8 cellular contexts compared by ENCODE assay signal in the genomic region with DNA sequence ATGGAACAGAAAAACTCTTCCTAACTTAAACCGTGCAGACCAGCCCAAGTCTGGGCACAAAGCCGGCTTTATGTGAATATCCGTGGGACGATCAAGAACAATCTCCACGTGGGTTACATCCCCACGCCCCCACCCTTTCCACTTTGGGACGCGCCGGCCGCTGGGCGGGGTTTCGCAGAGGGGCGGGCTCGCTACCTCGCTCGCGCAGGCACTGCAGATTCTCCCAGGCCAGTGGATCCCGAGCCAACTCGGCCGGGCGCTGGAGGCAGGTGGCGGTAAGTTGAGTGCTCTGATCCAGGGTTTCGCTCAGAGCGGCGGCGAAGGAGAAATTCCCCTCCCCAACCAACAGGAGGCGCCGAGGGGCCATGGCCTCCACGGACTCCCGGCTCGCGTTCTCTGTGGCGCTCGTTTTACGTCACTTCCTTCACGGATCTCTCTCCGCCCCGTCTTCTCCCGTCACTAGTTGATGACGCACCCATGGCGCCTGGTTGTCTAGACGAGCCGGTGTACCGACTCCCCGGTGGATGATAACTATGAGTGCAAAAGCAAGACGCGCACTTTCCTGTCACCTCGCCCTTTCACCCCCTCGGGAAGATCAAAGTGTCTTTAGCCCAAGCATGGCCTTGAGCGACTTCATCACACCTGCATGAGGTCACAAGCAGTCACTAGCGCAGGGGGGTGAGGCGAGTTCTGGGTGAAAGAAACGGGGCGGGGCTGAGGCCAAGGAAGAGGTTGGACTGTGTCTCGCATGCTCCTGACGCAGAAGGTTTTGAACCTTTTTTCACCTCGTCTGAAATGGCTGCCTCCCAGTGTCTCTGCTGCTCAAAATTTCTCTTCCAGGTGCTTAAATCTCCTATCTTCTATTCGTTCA. TPM values are rescaled to one million over a fixed set of nuclear protein-coding genes. Genes with fewer than 3 reads are reported as not detected.
DNase-seq lines count a peak whose midpoint lies in the region; ATAC-seq and TF ChIP-seq lines count a peak whose summit lies in the region.

A gene with protein sequence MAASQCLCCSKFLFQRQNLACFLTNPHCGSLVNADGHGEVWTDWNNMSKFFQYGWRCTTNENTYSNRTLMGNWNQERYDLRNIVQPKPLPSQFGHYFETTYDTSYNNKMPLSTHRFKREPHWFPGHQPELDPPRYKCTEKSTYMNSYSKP (plus strand): TSS at position 776 of the 871 bp plus-strand sequence. CDS start 20 bp downstream, at position 796.
Gene FDXACB1 (minus strand): TSS at position 400 of the 871 bp plus-strand sequence. CDS start 33 bp downstream, at position 367.

- POLR2A ChIA-PET in CD4-positive, alpha-beta memory T cell (lab: Charles Lee; ENCODE audit: partially characterized antibody), result interaction anchor here (0.9 to 3.8 kb wide), 7 partner anchors 8 to 208 kb away, joined by 3 to 20 read pairs (median 5); partner anchors contain the start of genes ALG9, DLAT, SDHD and TIMM8B
- POLR2A ChIA-PET in activated CD4-positive, alpha-beta memory T cell treated with anti-CD3 and anti-CD28 coated beads for 36 hours (lab: Charles Lee), result no interaction called here

- H3K27ac Mint-ChIP-seq in CD4-positive, alpha-beta memory T cell, result peak within 1 kb of the TSS; percentile 93 to 100 (median 100)
- H3K27ac Mint-ChIP-seq in activated CD4-positive, alpha-beta memory T cell treated with anti-CD3 and anti-CD28 coated beads for 36 hours, result peak within 1 kb of the TSS; percentile 95

- intact Hi-C loops in CD4-positive, alpha-beta memory T cell (cut with micrococcal nuclease), result loop anchor here (1.0 to 10.0 kb wide), 9 partner anchors 8 to 1436 kb away; partner anchors contain the start of genes ALG9, DLAT, NKAPD1 and PIH1D2
- intact Hi-C loops in activated CD4-positive, alpha-beta memory T cell treated with anti-CD3 and anti-CD28 coated beads for 36 hours (cut with micrococcal nuclease), result loop anchor here (1.0 to 10.0 kb wide), 10 partner anchors 8 to 1436 kb away; partner anchors contain the start of genes ALG9, BCO2, DLAT and NKAPD1
- intact Hi-C loops in dorsolateral prefrontal cortex (cut with DNase I) (loop anchor here (1.0 to 10.0 kb wide), 7 partner anchors 32 to 406 kb away; partner anchors contain the start of genes CRYAB (in 1 of the 2) and DIXDC1 (in 1 of the 2)), right lobe of liver (cut with DNase I) (no loop called here)

- TF ChIP-seq CTCF in dorsolateral prefrontal cortex (IDR thresholded peaks at IDR 0.05 in 54 of 56, conservative IDR thresholded peaks at IDR 0.05 in 2 of 56; ENCODE audit: low read depth in 1 of 56, partially characterized antibody in 56 of 56) (peak; percentile 91 to 100 (median 98)), right lobe of liver (IDR thresholded peaks at IDR 0.05) (peak; percentile 94 to 98 (median 96))

- H3K27ac ChIP-seq in CD4-positive, alpha-beta memory T cell (ENCODE audit: low read depth, low read length), result peak within 1 kb of the TSS; percentile 95
- H3K27ac ChIP-seq in dorsolateral prefrontal cortex (peak within 1 kb of the TSS; percentile 77 to 99 (median 95)), right lobe of liver (peak within 1 kb of the TSS; percentile 83 to 92 (median 91))

- H3K4me1 Mint-ChIP-seq in CD4-positive, alpha-beta memory T cell, result peaks cover 11 to 28% (median 17%) of the 10 kb centered on the region in 4 donors
- H3K4me1 Mint-ChIP-seq in activated CD4-positive, alpha-beta memory T cell treated with anti-CD3 and anti-CD28 coated beads for 36 hours (ENCODE audit: low read depth), result peaks cover 21% of the 10 kb centered on the region

- DNase-seq in CD4-positive, alpha-beta memory T cell, result peak; percentile 97 to 99 (median 98)
- DNase-seq in NCI-H774 (lab: John Stamatoyannopoulos, UW) (peak; percentile 99), dorsolateral prefrontal cortex (peak; percentile 95 to 98 (median 98)), right lobe of liver (peak; percentile 96 to 98 (median 98))
- DNase-seq in activated CD4-positive, alpha-beta memory T cell treated with anti-CD3 and anti-CD28 coated beads for 36 hours, result peak; percentile 96
- DNase-seq in stimulated activated CD4-positive, alpha-beta T cell treated with anti-CD3 and anti-CD28 coated beads, Interleukin-4, amount 100 ng/mL, for 4 hours, result peak; percentile 84 to 94

- no peaks in the 10 kb centered on the region for H3K27me3 ChIP-seq in CD4-positive, alpha-beta memory T cell (ENCODE audit: insufficient read depth, low read length)
- H3K27me3 ChIP-seq in dorsolateral prefrontal cortex, result no peaks in the 10 kb centered on the region
- H3K27me3 ChIP-seq in right lobe of liver, result no peaks in the 10 kb centered on the region

- H3K4me3 Mint-ChIP-seq in CD4-positive, alpha-beta memory T cell, result peak within 1 kb of the TSS; percentile 91 to 98 (median 95)
- peak within 1 kb of the TSS; percentile 82 for H3K4me3 Mint-ChIP-seq in activated CD4-positive, alpha-beta memory T cell treated with anti-CD3 and anti-CD28 coated beads for 36 hours

- CTCF ChIA-PET in CD4-positive, alpha-beta memory T cell (lab: Charles Lee; ENCODE audit: partially characterized antibody), result interaction anchor here (0.9 to 2.6 kb wide), 7 partner anchors 8 to 103 kb away, joined by 4 to 14 read pairs (median 9); partner anchors contain the start of gene ALG9
- CTCF ChIA-PET in activated CD4-positive, alpha-beta memory T cell treated with anti-CD3 and anti-CD28 coated beads for 36 hours (lab: Charles Lee), result interaction anchor here (0.6 to 1.9 kb wide), 6 partner anchors 15 to 204 kb away, joined by 3 to 10 read pairs (median 6); no protein-coding TSS in a partner anchor

- ATAC-seq in GM19397 (IDR thresholded peaks at IDR 0.05; ENCODE audit: unreplicated experiment), result peak; percentile 93
- ATAC-seq in HG03571 (IDR thresholded peaks at IDR 0.05; ENCODE audit: unreplicated experiment), result peak; percentile 93
- peak; percentile 95 to 97 (median 96) for ATAC-seq in right lobe of liver

- TF ChIP-seq POLR2A in right lobe of liver (IDR thresholded peaks at IDR 0.05), result no peak

- no peaks in the 10 kb centered on the region for H3K9me3 ChIP-seq in CD4-positive, alpha-beta memory T cell (ENCODE audit: control insufficient read depth in 1 of 2, low read length in 2 of 2)
- no peaks in the 10 kb centered on the region for H3K9me3 ChIP-seq in right lobe of liver

- peaks cover 11% of the 10 kb centered on the region for H3K36me3 ChIP-seq in CD4-positive, alpha-beta memory T cell (ENCODE audit: insufficient read depth, low read length)
- no peaks in the 10 kb centered on the region for H3K36me3 ChIP-seq in right lobe of liver

- H3K9me3 Mint-ChIP-seq in CD4-positive, alpha-beta memory T cell, result no peaks in the 10 kb centered on the region
- no peaks in the 10 kb centered on the region for H3K9me3 Mint-ChIP-seq in activated CD4-positive, alpha-beta memory T cell treated with anti-CD3 and anti-CD28 coated beads for 36 hours

- peaks cover 18% of the 10 kb centered on the region for H3K4me1 ChIP-seq in CD4-positive, alpha-beta memory T cell (ENCODE audit: insufficient read depth, low read length)
- peaks cover 0 to 6% (median 0%) of the 10 kb centered on the region in 4 donors for H3K4me1 ChIP-seq in right lobe of liver

- H3K27me3 Mint-ChIP-seq in CD4-positive, alpha-beta memory T cell, result no peaks in the 10 kb centered on the region
- H3K27me3 Mint-ChIP-seq in activated CD4-positive, alpha-beta memory T cell treated with anti-CD3 and anti-CD28 coated beads for 36 hours, result no peaks in the 10 kb centered on the region

- under 1% methylated on average over 29 of the region's 58 CpGs for WGBS in right lobe of liver (ENCODE audit: insufficient coverage, low coverage, low lambda C conversion rate, missing lambda C conversion rate)

- H3K36me3 Mint-ChIP-seq in CD4-positive, alpha-beta memory T cell, result peaks cover 14 to 37% of the 10 kb centered on the region in 2 donors
- H3K36me3 Mint-ChIP-seq in activated CD4-positive, alpha-beta memory T cell treated with anti-CD3 and anti-CD28 coated beads for 36 hours, result peaks cover 17% of the 10 kb centered on the region

- H3K4me3 ChIP-seq in CD4-positive, alpha-beta memory T cell (ENCODE audit: low read length in 2 of 2), result peak within 1 kb of the TSS; percentile 79 to 80
- H3K4me3 ChIP-seq in dorsolateral prefrontal cortex, result peak within 1 kb of the TSS; percentile 54 to 99 (median 81)
- peak within 1 kb of the TSS; percentile 50 to 63 (median 62) for H3K4me3 ChIP-seq in right lobe of liver

RNA-seq across cellular contexts. Expression of the first gene that starts in this region (rescaled TPM):
- 10 to 100 TPM; 14.8 to 18.7 TPM for total RNA-seq in CD4-positive, alpha-beta memory T cell
- polyA plus RNA-seq in CD4-positive, alpha-beta memory T cell, result 10 to 100 TPM; 30.7 to 30.9 TPM
- 10 to 100 TPM; 29.9 to 33.6 TPM for total RNA-seq in activated CD4-positive, alpha-beta memory T cell treated with anti-CD3 and anti-CD28 coated beads for 36 hours
- total RNA-seq in dorsolateral prefrontal cortex (10 to 100 TPM in 114 of 120 experiments, 1 to 10 TPM in 6; 7.3 to 30.0 (median 16.4) TPM), right lobe of liver (10 to 100 TPM; 10.6 to 22.9 (median 15.7) TPM)

RNA-seq across cellular contexts. Expression of gene FDXACB1, which starts in this region (rescaled TPM):
- total RNA-seq in CD4-positive, alpha-beta memory T cell, result 1 to 10 TPM; 3.9 to 4.0 TPM
- 1 to 10 TPM; 6.7 to 8.9 TPM for polyA plus RNA-seq in CD4-positive, alpha-beta memory T cell
- 1 to 10 TPM; 5.2 to 5.6 TPM for total RNA-seq in activated CD4-positive, alpha-beta memory T cell treated with anti-CD3 and anti-CD28 coated beads for 36 hours
- total RNA-seq in dorsolateral prefrontal cortex, result 1 to 10 TPM in 116 of 120 experiments, under 1 TPM in 4; 0.69 to 3.4 (median 1.9) TPM
- total RNA-seq in right lobe of liver, result 1 to 10 TPM in 4 of 6 experiments, under 1 TPM in 2; 0.90 to 1.3 (median 1.1) TPM

Comparison
In these comparisons a context has a peak if more than half of its experiments do, and no peak if none do; other contexts are left out.
1. Peak in every context shown above with its lines: DNase-seq, ATAC-seq, H3K4me3 ChIP-seq and H3K27ac ChIP-seq.
2. intact Hi-C loops: an anchor here in CD4-positive, alpha-beta memory T cell (1.0 to 10.0 kb wide), activated CD4-positive, alpha-beta memory T cell treated with anti-CD3 and anti-CD28 coated beads for 36 hours (1.0 to 10.0 kb wide) and dorsolateral prefrontal cortex (1.0 to 10.0 kb wide); none called in right lobe of liver.